27 cellular contexts compared by ENCODE assay signal in the genomic region with DNA sequence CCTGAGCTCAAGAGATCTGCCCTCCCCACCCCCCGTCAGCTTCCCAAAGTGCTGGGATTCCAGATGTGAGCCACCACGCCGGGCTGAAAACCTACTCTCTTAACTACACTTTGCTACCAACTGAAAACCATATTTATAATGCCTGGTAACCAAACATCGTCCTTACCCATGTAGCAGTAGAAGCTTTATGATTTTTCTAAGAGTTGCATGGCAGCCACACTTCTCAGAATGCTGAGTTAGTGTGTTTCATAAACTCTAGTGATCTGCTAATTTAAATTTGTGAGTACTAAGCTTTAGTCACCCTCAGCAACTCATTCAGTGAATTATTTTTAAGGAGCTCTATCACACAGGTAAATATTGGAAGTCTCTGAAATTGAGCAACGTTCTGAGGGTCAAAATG.
"Had no signal": no experiment of that assay in that cellular context is flagged by ENCODE, and none has a peak within 500 bp of the region (broad histone marks: within the 10 kb centered on the region; RNA-seq: fewer than 3 reads in every experiment).

No MANE protein-coding gene starts in this region.

- FAIRE-seq: small intestine, urothelium cell line had no signal

- H3K36me3 ChIP-seq: neural progenitor cell, ovary, prostate gland, right lobe of liver, sigmoid colon, stomach, thoracic aorta, thyroid gland, tibial nerve, upper lobe of left lung, vagina had no signal

- DNase-seq: natural killer cell; occipital lobe; ovary; right cardiac atrium; right lobe of liver; sigmoid colon; small intestine; stimulated activated CD4-positive, alpha-beta T cell treated with anti-CD3 and anti-CD28 coated beads, Interleukin-15, amount 100 ng/mL, for 24 hours; stimulated activated CD4-positive, alpha-beta T cell treated with anti-CD3 and anti-CD28 coated beads, Interleukin-2, amount 100 ng/mL, for 24 hours; stimulated activated CD4-positive, alpha-beta T cell treated with anti-CD3 and anti-CD28 coated beads, Interleukin-2, amount 100 ng/mL, for 48 hours; stimulated activated CD4-positive, alpha-beta T cell treated with anti-CD3 and anti-CD28 coated beads, Interleukin-4, amount 100 ng/mL, for 24 hours; stimulated activated naive B cell treated with anti-CD40 and anti-IgM and Interleukin-4, amounts not matched to agents 10 μg/mL and 1 μg/mL and 100 μg/mL, for 72 hours; stimulated activated naive CD4-positive, alpha-beta T cell treated with Interleukin-2 at 50 U/mL for 16 hours; stomach; thyroid gland; trophoblast cell; upper lobe of left lung had no signal

- H3K9me3 ChIP-seq: ovary, prostate gland, right lobe of liver, sigmoid colon, thoracic aorta, thyroid gland, upper lobe of left lung, vagina had no signal

- H3K36me3 Mint-ChIP-seq: natural killer cell; neural progenitor cell; stimulated activated effector memory CD8-positive, alpha-beta T cell treated with anti-CD3 and anti-CD28 coated beads, Interleukin-12 subunit alpha, Interleukin-12 subunit beta, amount 100 ng/mL, for 72 hours; stimulated activated naive B cell treated with anti-CD40 and anti-IgM and Interleukin-4, amounts not matched to agents 10 μg/mL and 1 μg/mL and 100 μg/mL, for 72 hours had no signal

- H3K4me1 Mint-ChIP-seq: natural killer cell; nephron; neural progenitor cell; stimulated activated effector memory CD8-positive, alpha-beta T cell treated with anti-CD3 and anti-CD28 coated beads, Interleukin-12 subunit alpha, Interleukin-12 subunit beta, amount 100 ng/mL, for 72 hours; stimulated activated naive B cell treated with anti-CD40 and anti-IgM and Interleukin-4, amounts not matched to agents 10 μg/mL and 1 μg/mL and 100 μg/mL, for 72 hours had no signal

- H3K9me3 Mint-ChIP-seq: natural killer cell; stimulated activated effector memory CD8-positive, alpha-beta T cell treated with anti-CD3 and anti-CD28 coated beads, Interleukin-12 subunit alpha, Interleukin-12 subunit beta, amount 100 ng/mL, for 72 hours; stimulated activated naive CD8-positive, alpha-beta T cell treated with anti-CD3 and anti-CD28 coated beads, Interleukin-15, Interleukin-2, amounts not matched to agents 100 ng/mL and 50 ng/mL, for 24 hours had no signal

- H3K79me2 ChIP-seq: parathyroid adenoma had no signal

- H3K4me2 ChIP-seq: neural progenitor cell had no signal

- H3K4me3 Mint-ChIP-seq: natural killer cell; nephron; neural progenitor cell; stimulated activated effector memory CD8-positive, alpha-beta T cell treated with anti-CD3 and anti-CD28 coated beads, Interleukin-12 subunit alpha, Interleukin-12 subunit beta, amount 100 ng/mL, for 72 hours; stimulated activated naive B cell treated with anti-CD40 and anti-IgM and Interleukin-4, amounts not matched to agents 10 μg/mL and 1 μg/mL and 100 μg/mL, for 72 hours; stimulated activated naive CD8-positive, alpha-beta T cell treated with anti-CD3 and anti-CD28 coated beads, Interleukin-15, Interleukin-2, amounts not matched to agents 100 ng/mL and 50 ng/mL, for 24 hours had no signal

- H3K27me3 ChIP-seq: neural progenitor cell, ovary, right lobe of liver, sigmoid colon, stomach, thyroid gland, tibial nerve, upper lobe of left lung, vagina had no signal

- H3K27ac ChIP-seq: neural progenitor cell, ovary, parathyroid adenoma, prostate gland, right lobe of liver, sigmoid colon, stomach, thoracic aorta, thyroid gland, tibial nerve, upper lobe of left lung, vagina had no signal

- H3K4me3 ChIP-seq: neural progenitor cell, ovary, prostate gland, right lobe of liver, sigmoid colon, stomach, thoracic aorta, thyroid gland, tibial nerve, upper lobe of left lung, vagina had no signal

- H2AFZ ChIP-seq: neural progenitor cell, parathyroid adenoma had no signal

- H3K27ac Mint-ChIP-seq: natural killer cell; nephron; neural progenitor cell; stimulated activated effector memory CD8-positive, alpha-beta T cell treated with anti-CD3 and anti-CD28 coated beads, Interleukin-12 subunit alpha, Interleukin-12 subunit beta, amount 100 ng/mL, for 72 hours; stimulated activated naive B cell treated with anti-CD40 and anti-IgM and Interleukin-4, amounts not matched to agents 10 μg/mL and 1 μg/mL and 100 μg/mL, for 72 hours; stimulated activated naive CD8-positive, alpha-beta T cell treated with anti-CD3 and anti-CD28 coated beads, Interleukin-15, Interleukin-2, amounts not matched to agents 100 ng/mL and 50 ng/mL, for 24 hours had no signal

- H3K9ac ChIP-seq: neural progenitor cell, parathyroid adenoma had no signal

- H3K4me1 ChIP-seq: parathyroid adenoma, prostate gland, right lobe of liver, sigmoid colon, stomach, thyroid gland, tibial nerve, upper lobe of left lung, vagina had no signal
